Comparison of ENCODE assay signal across 10 cellular contexts in genomic region chr17:55437165-55437605, GRCh38. TPM values are rescaled to one million over a fixed set of nuclear protein-coding genes. Genes with fewer than 3 reads are reported as not detected.
DNase-seq lines count a peak whose midpoint lies in the region; ATAC-seq, FAIRE-seq and TF ChIP-seq lines count a peak whose summit lies in the region.
"Had no signal": no experiment of that assay in that cellular context is flagged by ENCODE, and none has a peak within 500 bp of the region (broad histone marks: within the 10 kb centered on the region; RNA-seq: fewer than 3 reads in every experiment).

No MANE protein-coding gene starts in this region.

- H3K9ac ChIP-seq in neuronal stem cell (ENCODE audit: low read depth, low read length, poor library complexity): no peak overlapping the region

- no peak overlapping the region for H2BK120ac ChIP-seq in neuronal stem cell (ENCODE audit: low read depth, low read length)

- no peak overlapping the region for H4K8ac ChIP-seq in neuronal stem cell (ENCODE audit: low read depth, low read length)

- TF ChIP-seq CTCF in CD14-positive monocyte (IDR thresholded peaks at IDR 0.05): no peak

- H2BK5ac ChIP-seq in neuronal stem cell (ENCODE audit: low read length): no peak overlapping the region

- H3K36me3 Mint-ChIP-seq in CD14-positive monocyte: no peaks in the 10 kb centered on the region

- peaks cover 0 to 3% (median 0%) of the 10 kb centered on the region in 7 donors for H3K9me3 Mint-ChIP-seq in CD14-positive monocyte

- no peak overlapping the region for H3K4me3 ChIP-seq in neuronal stem cell (ENCODE audit: low read length in 2 of 2)

- H3K4me3 Mint-ChIP-seq in CD14-positive monocyte: peak overlapping the region in 1 of 2 donors; percentile 77

- no peak overlapping the region for H2AK5ac ChIP-seq in neuronal stem cell (ENCODE audit: low read depth, low read length)

- peaks cover 18% of the 10 kb centered on the region for H3K4me1 Mint-ChIP-seq in CD14-positive monocyte

- intact Hi-C loops in CD14-positive monocyte (cut with micrococcal nuclease): no loop called here

- H3K18ac ChIP-seq in neuronal stem cell (ENCODE audit: low read length): no peak overlapping the region

- peaks cover 3 to 4% (median 4%) of the 10 kb centered on the region in 3 donors for H3K27me3 Mint-ChIP-seq in CD14-positive monocyte (ENCODE audit: low read depth in 3 of 3)

- peak overlapping the region; percentile 24 for H2AFZ ChIP-seq in neuronal stem cell (ENCODE audit: low read length)

- no peak overlapping the region for H3K4me2 ChIP-seq in neuronal stem cell (ENCODE audit: insufficient read depth, low read length, poor library complexity, severe bottlenecking)

- H2BK15ac ChIP-seq in neuronal stem cell (ENCODE audit: low read length): no peak overlapping the region

- no peak overlapping the region for H4K91ac ChIP-seq in neuronal stem cell (ENCODE audit: low read depth, low read length, poor library complexity)

- no peak overlapping the region for H2BK12ac ChIP-seq in neuronal stem cell (ENCODE audit: low read length)

- DNase-seq in Kasumi-1 (lab: John Stamatoyannopoulos, UW): peak; percentile 27 to 41
- DNase-seq in neuronal stem cell (ENCODE audit: low spot score): no peak
- DNase-seq in activated CD4-positive, CD25-positive, alpha-beta regulatory T cell treated with anti-CD3 and anti-CD28 coated beads, Interleukin-2, amount 50 U/mL, for 72 hours: no peak
- no peak for DNase-seq in CD14-positive monocyte (ENCODE audit: low spot score)
- no peak for DNase-seq in D341Med (ENCODE audit: low spot score)
- no peak for DNase-seq in frontal cortex (ENCODE audit: low spot score in 2 of 2)
- DNase-seq: activated CD4-positive, alpha-beta T cell treated with anti-CD3 and anti-CD28 coated beads, Interleukin-2, amount 50 U/mL, for 48 hours had no signal

- no peaks in the 10 kb centered on the region for H3K36me3 ChIP-seq in neuronal stem cell (replicated peaks in 1 of 2; ENCODE audit: control insufficient read depth in 2 of 2, insufficient read depth in 2 of 2, low read length in 2 of 2)

- no peak for FAIRE-seq in frontal cortex (lab: Jason Lieb, UNC)

- H3K4ac ChIP-seq in neuronal stem cell (ENCODE audit: low read length): no peak overlapping the region

- H3K4me1 ChIP-seq in neuronal stem cell (ENCODE audit: control insufficient read depth in 2 of 2, insufficient read depth in 1 of 2, low read depth in 1 of 2, low read length in 2 of 2): peaks cover 3 to 7% of the 10 kb centered on the region in 2 donors

- no peaks in the 10 kb centered on the region for H3K9me3 ChIP-seq in neuronal stem cell (replicated peaks in 1 of 2; ENCODE audit: control insufficient read depth in 2 of 2, insufficient read depth in 1 of 2, low read depth in 1 of 2, low read length in 2 of 2)

- no peaks in the 10 kb centered on the region for H3K79me1 ChIP-seq in neuronal stem cell (ENCODE audit: low read depth, low read length)

- H3K14ac ChIP-seq in neuronal stem cell (ENCODE audit: low read length): no peak overlapping the region

- no peak overlapping the region for H3K23ac ChIP-seq in neuronal stem cell (ENCODE audit: low read depth, low read length, poor library complexity)

- no CpG with 5 or more reads among the region's 5 CpGs for WGBS in neuronal stem cell (ENCODE audit: extremely low coverage in 2 of 2, insufficient read length in 2 of 2, insufficient replicate concordance in 1 of 2), 2 donors

- peak overlapping the region; percentile 75 for H3K27ac ChIP-seq in neuronal stem cell (replicated peaks; ENCODE audit: low read length)
- H3K27ac ChIP-seq: epithelial cell of prostate had no signal

- no peaks in the 10 kb centered on the region for H3K27me3 ChIP-seq in neuronal stem cell (ENCODE audit: control insufficient read depth in 3 of 3, insufficient read depth in 3 of 3, low read depth in 1 of 3, low read length in 3 of 3)

- ATAC-seq in GM19035 (IDR thresholded peaks at IDR 0.05; ENCODE audit: unreplicated experiment): peak; percentile 82
- ATAC-seq in HG02610 (IDR thresholded peaks at IDR 0.05; ENCODE audit: unreplicated experiment): peak; percentile 54

- H3K27ac Mint-ChIP-seq in CD14-positive monocyte: no peak overlapping the region

RNA-seq across cellular contexts. Expression of gene MMD, which starts 15.6 kb away (rescaled TPM):
- 85.2 TPM for polyA plus RNA-seq in neuronal stem cell (2013, experiment 1 of 2)
- 87.8 TPM for polyA plus RNA-seq in neuronal stem cell (2013, experiment 2 of 2)
- polyA plus RNA-seq in CD14-positive monocyte: 1 to 10 TPM; 3.4 to 4.6 TPM
- 293 TPM for total RNA-seq in frontal cortex

Comparison
In these comparisons a context has a peak if more than half of its experiments do, and no peak if none do; other contexts are left out.
1. DNase-seq: peak in Kasumi-1 (2 of 2); none in neuronal stem cell (single experiment), activated CD4-positive, CD25-positive, alpha-beta regulatory T cell treated with anti-CD3 and anti-CD28 coated beads, Interleukin-2, amount 50 U/mL, for 72 hours (single experiment), CD14-positive monocyte (single experiment), D341Med (single experiment) and frontal cortex (0 of 2).